ENCODE assay signal across 8 cellular contexts in genomic region chr11:3865388-3866193, GRCh38. TPM values are rescaled to one million over a fixed set of nuclear protein-coding genes. Genes with fewer than 3 reads are reported as not detected.
DNase-seq lines count a peak whose midpoint lies in the region; ATAC-seq, FAIRE-seq and TF ChIP-seq lines count a peak whose summit lies in the region.

No MANE protein-coding gene starts in this region.

- H3K27ac ChIP-seq in caudate nucleus (ENCODE audit: low read depth, low read length) = no peak overlapping the region

- peaks cover 29% of the 10 kb centered on the region for H3K4me1 Mint-ChIP-seq in osteocyte (ENCODE audit: unreplicated experiment)

- H3K27me3 Mint-ChIP-seq in osteocyte (ENCODE audit: unreplicated experiment) = no peaks in the 10 kb centered on the region

- no peak for TF ChIP-seq POLR2A in GM12891 (IDR thresholded peaks at IDR 0.05; ENCODE audit: low read depth, low read length)

- no peak overlapping the region for H3K4me3 Mint-ChIP-seq in osteocyte (ENCODE audit: unreplicated experiment)

- DNase-seq in GM12891 (ENCODE audit: insufficient read length, low spot score) = no peak
- peak; percentile 45 for DNase-seq in MV-4-11 (lab: John Stamatoyannopoulos, UW)
- peak; percentile 34 for DNase-seq in dedifferentiated amniotic fluid mesenchymal stem cell (ENCODE audit: extremely low spot score)
- no peak for DNase-seq in osteocyte (ENCODE audit: extremely low spot score, unreplicated experiment)
- DNase-seq in COLO829 (ENCODE audit: low spot score) = no peak
- no peak for DNase-seq in caudate nucleus (lab: John Stamatoyannopoulos, UW)
- no peak for DNase-seq in amygdala (lab: John Stamatoyannopoulos, UW)

- peak overlapping the region; percentile 82 for H3K27ac Mint-ChIP-seq in osteocyte (ENCODE audit: unreplicated experiment)

- FAIRE-seq in GM12891 (lab: Jason Lieb, UNC) = peak; percentile 78

- no peak for ATAC-seq in HG02623 (IDR thresholded peaks at IDR 0.05; ENCODE audit: unreplicated experiment)

- H3K36me3 Mint-ChIP-seq in osteocyte (ENCODE audit: unreplicated experiment) = no peaks in the 10 kb centered on the region

- no peak for TF ChIP-seq CTCF in osteocyte (IDR thresholded peaks at IDR 0.05)

- no peaks in the 10 kb centered on the region for H3K9me3 Mint-ChIP-seq in osteocyte (ENCODE audit: unreplicated experiment)

TF ChIP-seq in GM12891, 5 proteins besides CTCF, POLR2A, EP300 and RAD21:
- TF ChIP-seq TAF1 (IDR thresholded peaks at IDR 0.05; ENCODE audit: low read depth, low read length) (no peak), POU2F2 (IDR thresholded peaks at IDR 0.05; ENCODE audit: low read depth, low read length) (peak; percentile 38; the same call in 1 of the 2 replicates), PAX5 (IDR thresholded peaks at IDR 0.05; ENCODE audit: insufficient read depth, low read length, severe bottlenecking) (no peak), SPI1 (IDR thresholded peaks at IDR 0.05; ENCODE audit: low read depth, low read length) (peak; percentile 40; the same call in 1 of the 2 replicates), POLR2AphosphoS5 (IDR thresholded peaks at IDR 0.05; ENCODE audit: low read depth, low read length) (no peak)
TF ChIP-seq in GM12891: peak in this region for 2.

RNA-seq across cellular contexts. Expression of gene STIM1, which starts 10.1 kb away (rescaled TPM):
- polyA plus RNA-seq in GM12891 (2012; ENCODE audit: low read depth, missing spikeins) = 33.2 TPM
- 45.2 and 46.9 TPM in 2 replicates for total RNA-seq in osteocyte

RNA-seq across cellular contexts. Expression of gene RHOG, which starts 24.8 kb away (rescaled TPM):
- 90.0 TPM for polyA plus RNA-seq in GM12891 (2012; ENCODE audit: low read depth, missing spikeins)
- total RNA-seq in osteocyte = 44.6 and 46.8 TPM in 2 replicates

RNA-seq across cellular contexts. Expression of gene PGAP2, which starts 57.2 kb away (rescaled TPM):
- 24.7 TPM for polyA plus RNA-seq in GM12891 (2012; ENCODE audit: low read depth, missing spikeins)
- total RNA-seq in osteocyte = 20.3 and 22.7 TPM in 2 replicates

Comparison
In these comparisons a context has a peak if more than half of its experiments do, and no peak if none do; other contexts are left out.
1. DNase-seq: peak in MV-4-11 (single experiment) and dedifferentiated amniotic fluid mesenchymal stem cell (single experiment); none in GM12891 (single experiment), osteocyte (single experiment), COLO829 (single experiment), caudate nucleus (0 of 61) and amygdala (0 of 56).